Comparison of ENCODE assay signal across 1 cellular context in the genomic region with DNA sequence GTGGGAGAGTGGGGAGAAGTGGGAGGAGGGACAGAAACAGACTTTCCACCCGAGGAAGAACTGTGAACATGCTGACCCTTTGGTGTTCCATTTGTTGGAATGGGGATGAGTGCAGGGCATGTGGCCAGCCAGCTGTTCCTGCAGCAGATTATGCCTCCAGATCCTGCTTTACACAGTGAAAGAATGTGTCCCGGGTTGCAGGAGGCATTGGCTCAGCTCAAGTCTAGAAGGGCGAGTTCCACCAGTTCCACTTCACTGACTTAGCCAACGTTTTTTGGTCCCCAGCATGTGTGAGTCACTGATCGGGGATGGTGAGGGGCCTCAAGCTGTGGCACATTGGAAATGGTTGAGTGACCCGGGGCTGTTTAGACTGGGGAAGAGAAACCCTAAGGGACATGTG.
TF ChIP-seq lines count a peak whose summit lies in the region.

No MANE protein-coding gene starts in this region.

TF ChIP-seq in H1, 55 proteins besides CTCF, POLR2A, EP300 and RAD21 (continued from another document):
- TF ChIP-seq, protein P1, sequence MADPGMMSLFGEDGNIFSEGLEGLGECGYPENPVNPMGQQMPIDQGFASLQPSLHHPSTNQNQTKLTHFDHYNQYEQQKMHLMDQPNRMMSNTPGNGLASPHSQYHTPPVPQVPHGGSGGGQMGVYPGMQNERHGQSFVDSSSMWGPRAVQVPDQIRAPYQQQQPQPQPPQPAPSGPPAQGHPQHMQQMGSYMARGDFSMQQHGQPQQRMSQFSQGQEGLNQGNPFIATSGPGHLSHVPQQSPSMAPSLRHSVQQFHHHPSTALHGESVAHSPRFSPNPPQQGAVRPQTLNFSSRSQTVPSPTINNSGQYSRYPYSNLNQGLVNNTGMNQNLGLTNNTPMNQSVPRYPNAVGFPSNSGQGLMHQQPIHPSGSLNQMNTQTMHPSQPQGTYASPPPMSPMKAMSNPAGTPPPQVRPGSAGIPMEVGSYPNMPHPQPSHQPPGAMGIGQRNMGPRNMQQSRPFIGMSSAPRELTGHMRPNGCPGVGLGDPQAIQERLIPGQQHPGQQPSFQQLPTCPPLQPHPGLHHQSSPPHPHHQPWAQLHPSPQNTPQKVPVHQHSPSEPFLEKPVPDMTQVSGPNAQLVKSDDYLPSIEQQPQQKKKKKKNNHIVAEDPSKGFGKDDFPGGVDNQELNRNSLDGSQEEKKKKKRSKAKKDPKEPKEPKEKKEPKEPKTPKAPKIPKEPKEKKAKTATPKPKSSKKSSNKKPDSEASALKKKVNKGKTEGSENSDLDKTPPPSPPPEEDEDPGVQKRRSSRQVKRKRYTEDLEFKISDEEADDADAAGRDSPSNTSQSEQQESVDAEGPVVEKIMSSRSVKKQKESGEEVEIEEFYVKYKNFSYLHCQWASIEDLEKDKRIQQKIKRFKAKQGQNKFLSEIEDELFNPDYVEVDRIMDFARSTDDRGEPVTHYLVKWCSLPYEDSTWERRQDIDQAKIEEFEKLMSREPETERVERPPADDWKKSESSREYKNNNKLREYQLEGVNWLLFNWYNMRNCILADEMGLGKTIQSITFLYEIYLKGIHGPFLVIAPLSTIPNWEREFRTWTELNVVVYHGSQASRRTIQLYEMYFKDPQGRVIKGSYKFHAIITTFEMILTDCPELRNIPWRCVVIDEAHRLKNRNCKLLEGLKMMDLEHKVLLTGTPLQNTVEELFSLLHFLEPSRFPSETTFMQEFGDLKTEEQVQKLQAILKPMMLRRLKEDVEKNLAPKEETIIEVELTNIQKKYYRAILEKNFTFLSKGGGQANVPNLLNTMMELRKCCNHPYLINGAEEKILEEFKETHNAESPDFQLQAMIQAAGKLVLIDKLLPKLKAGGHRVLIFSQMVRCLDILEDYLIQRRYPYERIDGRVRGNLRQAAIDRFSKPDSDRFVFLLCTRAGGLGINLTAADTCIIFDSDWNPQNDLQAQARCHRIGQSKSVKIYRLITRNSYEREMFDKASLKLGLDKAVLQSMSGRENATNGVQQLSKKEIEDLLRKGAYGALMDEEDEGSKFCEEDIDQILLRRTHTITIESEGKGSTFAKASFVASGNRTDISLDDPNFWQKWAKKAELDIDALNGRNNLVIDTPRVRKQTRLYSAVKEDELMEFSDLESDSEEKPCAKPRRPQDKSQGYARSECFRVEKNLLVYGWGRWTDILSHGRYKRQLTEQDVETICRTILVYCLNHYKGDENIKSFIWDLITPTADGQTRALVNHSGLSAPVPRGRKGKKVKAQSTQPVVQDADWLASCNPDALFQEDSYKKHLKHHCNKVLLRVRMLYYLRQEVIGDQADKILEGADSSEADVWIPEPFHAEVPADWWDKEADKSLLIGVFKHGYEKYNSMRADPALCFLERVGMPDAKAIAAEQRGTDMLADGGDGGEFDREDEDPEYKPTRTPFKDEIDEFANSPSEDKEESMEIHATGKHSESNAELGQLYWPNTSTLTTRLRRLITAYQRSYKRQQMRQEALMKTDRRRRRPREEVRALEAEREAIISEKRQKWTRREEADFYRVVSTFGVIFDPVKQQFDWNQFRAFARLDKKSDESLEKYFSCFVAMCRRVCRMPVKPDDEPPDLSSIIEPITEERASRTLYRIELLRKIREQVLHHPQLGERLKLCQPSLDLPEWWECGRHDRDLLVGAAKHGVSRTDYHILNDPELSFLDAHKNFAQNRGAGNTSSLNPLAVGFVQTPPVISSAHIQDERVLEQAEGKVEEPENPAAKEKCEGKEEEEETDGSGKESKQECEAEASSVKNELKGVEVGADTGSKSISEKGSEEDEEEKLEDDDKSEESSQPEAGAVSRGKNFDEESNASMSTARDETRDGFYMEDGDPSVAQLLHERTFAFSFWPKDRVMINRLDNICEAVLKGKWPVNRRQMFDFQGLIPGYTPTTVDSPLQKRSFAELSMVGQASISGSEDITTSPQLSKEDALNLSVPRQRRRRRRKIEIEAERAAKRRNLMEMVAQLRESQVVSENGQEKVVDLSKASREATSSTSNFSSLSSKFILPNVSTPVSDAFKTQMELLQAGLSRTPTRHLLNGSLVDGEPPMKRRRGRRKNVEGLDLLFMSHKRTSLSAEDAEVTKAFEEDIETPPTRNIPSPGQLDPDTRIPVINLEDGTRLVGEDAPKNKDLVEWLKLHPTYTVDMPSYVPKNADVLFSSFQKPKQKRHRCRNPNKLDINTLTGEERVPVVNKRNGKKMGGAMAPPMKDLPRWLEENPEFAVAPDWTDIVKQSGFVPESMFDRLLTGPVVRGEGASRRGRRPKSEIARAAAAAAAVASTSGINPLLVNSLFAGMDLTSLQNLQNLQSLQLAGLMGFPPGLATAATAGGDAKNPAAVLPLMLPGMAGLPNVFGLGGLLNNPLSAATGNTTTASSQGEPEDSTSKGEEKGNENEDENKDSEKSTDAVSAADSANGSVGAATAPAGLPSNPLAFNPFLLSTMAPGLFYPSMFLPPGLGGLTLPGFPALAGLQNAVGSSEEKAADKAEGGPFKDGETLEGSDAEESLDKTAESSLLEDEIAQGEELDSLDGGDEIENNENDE (IDR thresholded peaks at IDR 0.05; ENCODE audit: insufficient replicate concordance, low read length): no peak
- TF ChIP-seq GABPA (IDR thresholded peaks at IDR 0.05; ENCODE audit: borderline replicate concordance, insufficient read depth, low read length) (no peak), SIX5 (IDR thresholded peaks at IDR 0.05; ENCODE audit: low read depth, low read length) (no peak), HDAC2 (IDR thresholded peaks at IDR 0.05; ENCODE audit: borderline replicate concordance in 1 of 2, low read depth in 2 of 2, low read length in 2 of 2) (no peak)
